In genomic region chr3:79184226-79184625, GRCh38 we compare ENCODE assay signal across 18 cellular contexts.
A peak's percentile ranks its signal among the peaks of the same experiment; 100 is the strongest.
DNase-seq lines count a peak whose midpoint lies in the region; ATAC-seq, FAIRE-seq and TF ChIP-seq lines count a peak whose summit lies in the region.
"Had no signal": no experiment of that assay in that cellular context is flagged by ENCODE, and none has a peak within 500 bp of the region (broad histone marks: within the 10 kb centered on the region; RNA-seq: fewer than 3 reads in every experiment).

No MANE protein-coding gene starts in this region.

- H4K20me1 ChIP-seq in GM23338 (replicated peaks; ENCODE audit: insufficient read depth) (no peaks in the 10 kb centered on the region), H1 (replicated peaks in 1 of 2; ENCODE audit: control insufficient read depth in 1 of 2, insufficient read depth in 2 of 2, low read length in 2 of 2) (no peaks in the 10 kb centered on the region)

- H3K9me3 ChIP-seq in HAP-1 (no peaks in the 10 kb centered on the region), H1 (ENCODE audit: insufficient read depth in 2 of 2, low read depth in 1 of 2, low read length in 1 of 2) (no peaks in the 10 kb centered on the region), left ventricle myocardium inferior (replicated peaks) (no peaks in the 10 kb centered on the region)
- H3K9me3 ChIP-seq: A549, BE2C had no signal

- H3K36me3 Mint-ChIP-seq in GM23338 (ENCODE audit: low read depth) (no peaks in the 10 kb centered on the region), nephron (ENCODE audit: low read depth) (no peaks in the 10 kb centered on the region)
- H3K36me3 Mint-ChIP-seq: CD4-positive, alpha-beta memory T cell; IgD-negative memory B cell had no signal

- intact Hi-C loops in left ventricle myocardium inferior (cut with micrococcal nuclease) = no loop called here

- no peak for TF ChIP-seq POLR2A in H1 (IDR thresholded peaks at IDR 0.05; ENCODE audit: control extremely low read depth in 1 of 2, low read depth in 2 of 2, low read length in 2 of 2)

- no peak overlapping the region for H4K5ac ChIP-seq in H1 (ENCODE audit: insufficient read length, low read depth, low read length)

- H3K79me2 ChIP-seq in GM23338 (replicated peaks; ENCODE audit: insufficient read depth) (no peaks in the 10 kb centered on the region), H1 (ENCODE audit: control insufficient read depth in 1 of 2, insufficient read depth in 2 of 2, low read length in 2 of 2) (no peaks in the 10 kb centered on the region)

- H3K9me3 Mint-ChIP-seq in GM23338 (no peaks in the 10 kb centered on the region), nephron (no peaks in the 10 kb centered on the region)
- H3K9me3 Mint-ChIP-seq: H9 had no signal

- CTCF ChIA-PET in H1 (lab: Charles Lee; ENCODE audit: partially characterized antibody) = interaction anchor here (0.6 to 1.3 kb wide), 3 partner anchors 16 to 646 kb away, joined by 3 read pairs; no protein-coding TSS in a partner anchor

- H3K27me3 ChIP-seq in GM23338 (ENCODE audit: insufficient read depth) (no peaks in the 10 kb centered on the region), HAP-1 (ENCODE audit: low read depth) (no peaks in the 10 kb centered on the region), H1 (replicated peaks in 1 of 4; ENCODE audit: control insufficient read depth in 3 of 4, extremely low read depth in 1 of 4, insufficient read depth in 3 of 4, low read length in 3 of 4) (no peaks in the 10 kb centered on the region), left ventricle myocardium inferior (ENCODE audit: low read depth) (no peaks in the 10 kb centered on the region)
- H3K27me3 ChIP-seq: BE2C had no signal

- in situ Hi-C loops in HAP-1 (cut with MboI; ENCODE audit: low sequenced_read_pairs) = no loop called here
- in situ Hi-C loops in GM13977 (cut with MboI; ENCODE audit: low pct_unique_long_range_greater_than_20kb, low sequenced_read_pairs, unreplicated experiment) = no loop called here

- no peak overlapping the region for H3K4me3 Mint-ChIP-seq in GM23338
- no peak overlapping the region for H3K4me3 Mint-ChIP-seq in nephron
- H3K4me3 Mint-ChIP-seq: CD4-positive, alpha-beta memory T cell; H9; IgD-negative memory B cell had no signal

- H3K27me3 Mint-ChIP-seq in GM23338 (ENCODE audit: insufficient read depth, low read depth, poor library complexity) = no peaks in the 10 kb centered on the region
- H3K27me3 Mint-ChIP-seq in nephron (ENCODE audit: low read depth) = no peaks in the 10 kb centered on the region
- H3K27me3 Mint-ChIP-seq: CD4-positive, alpha-beta memory T cell; IgD-negative memory B cell had no signal

- H3K4ac ChIP-seq in H1 (replicated peaks; ENCODE audit: insufficient read length, low read depth, low read length) = no peak overlapping the region

- TF ChIP-seq CTCF in GM23338 (conservative IDR thresholded peaks at IDR 0.05; ENCODE audit: low read depth in 2 of 2) (no peak), H1 (IDR thresholded peaks at IDR 0.05; ENCODE audit: control extremely low read depth in 1 of 3, insufficient read depth in 1 of 3, low read depth in 1 of 3, low read length in 3 of 3) (no peak), nephron (IDR thresholded peaks at IDR 0.05; ENCODE audit: unreplicated experiment in 3 of 3) (no peak), left ventricle myocardium inferior (IDR thresholded peaks at IDR 0.05; ENCODE audit: borderline replicate concordance) (no peak), GM13977 (IDR thresholded peaks at IDR 0.05; ENCODE audit: extremely low read depth, insufficient read depth, missing control alignments) (no peak)

- H2BK120ac ChIP-seq in H1 (replicated peaks; ENCODE audit: low read depth, low read length) = no peak overlapping the region

- H3K56ac ChIP-seq in H1 (replicated peaks; ENCODE audit: insufficient read length, low read depth, low read length) = no peak overlapping the region

- WGBS in H1 (ENCODE audit: extremely low coverage in 1 of 2, insufficient coverage in 1 of 2, insufficient read length in 1 of 2, insufficient replicate concordance in 2 of 2, low coverage in 1 of 2, low lambda C conversion rate in 2 of 2, missing lambda C conversion rate in 1 of 2), 2 experiments = 64% methylated on average over 4 of the region's 4 CpGs; no CpG with 5 or more reads in 1 of the 2 experiments

- H3K23me2 ChIP-seq in H1 (ENCODE audit: low read depth, low read length) = no peaks in the 10 kb centered on the region

- H3K9ac ChIP-seq in H1 (replicated peaks in 1 of 4; ENCODE audit: extremely low read depth in 1 of 4, low read depth in 3 of 4, low read length in 3 of 4) = no peak overlapping the region
- H3K9ac ChIP-seq: GM23248 had no signal

- H3K14ac ChIP-seq in H1 (ENCODE audit: insufficient read length) = no peak overlapping the region

- H3K4me1 ChIP-seq in GM23338 (ENCODE audit: insufficient read depth) (0 out of 2 replicates have a peak, but pooled peaks cover under 1% of the 10 kb centered on the region), HAP-1 (peaks cover 5% of the 10 kb centered on the region), H1 (replicated peaks in 1 of 4; ENCODE audit: control insufficient read depth in 3 of 4, insufficient read depth in 4 of 4, low read length in 3 of 4) (no peaks in the 10 kb centered on the region; a peak in 1 of 7 replicates), left ventricle myocardium inferior (no peaks in the 10 kb centered on the region)
- H3K4me1 ChIP-seq: A549 had no signal

- ATAC-seq in GM23338 (no peak), HG03460 (IDR thresholded peaks at IDR 0.05; ENCODE audit: unreplicated experiment) (no peak)
- ATAC-seq: A549 had no signal

- no peak for TF ChIP-seq RAD21 in H1 (IDR thresholded peaks at IDR 0.05 in 1 of 2, conservative IDR thresholded peaks at IDR 0.05 in 1 of 2; ENCODE audit: low read depth in 2 of 2, low read length in 2 of 2)

- H2AFZ ChIP-seq in GM23338 = 0 out of 2 replicates have a peak overlapping the region, but pooled peaks have one; percentile 52
- 0 out of 2 replicates have a peak overlapping the region, but pooled peaks have one; percentile 3 for H2AFZ ChIP-seq in H1 (ENCODE audit: low read length)
- H2AFZ ChIP-seq: GM23248 had no signal

- H3F3A ChIP-seq in GM23338 (replicated peaks; ENCODE audit: low read depth) = no peaks in the 10 kb centered on the region

- H3K4me2 ChIP-seq in GM23338 (no peak overlapping the region), H1 (ENCODE audit: insufficient read depth in 1 of 2, low read depth in 2 of 2, low read length in 2 of 2) (no peak overlapping the region)
- H3K4me2 ChIP-seq: A549 had no signal

- H3K18ac ChIP-seq in H1 (ENCODE audit: extremely low read depth, low read length) = no peak overlapping the region

- no peak overlapping the region for H2BK5ac ChIP-seq in H1 (ENCODE audit: low read depth, low read length)

- H3K4me3 ChIP-seq in GM23338 (no peak overlapping the region), HAP-1 (no peak overlapping the region), H1 (ENCODE audit: extremely low read depth in 1 of 4, insufficient read depth in 2 of 4, low read depth in 3 of 4, low read length in 4 of 4) (no peak overlapping the region), left ventricle myocardium inferior (no peak overlapping the region)
- H3K4me3 ChIP-seq: A549, GM23248 had no signal

- no peak overlapping the region; the same call in 1 of the 2 replicates for H3K27ac Mint-ChIP-seq in GM23338
- H3K27ac Mint-ChIP-seq in nephron = peak overlapping the region; percentile 56 to 93 (median 84)
- H3K27ac Mint-ChIP-seq: CD4-positive, alpha-beta memory T cell; H9; IgD-negative memory B cell had no signal

- no peak overlapping the region for H2BK12ac ChIP-seq in H1 (ENCODE audit: low read depth, low read length)

- FAIRE-seq in H1 (lab: Jason Lieb, UNC) = no peak
- FAIRE-seq: A549, GM18507 had no signal

- no peak overlapping the region for H4K91ac ChIP-seq in H1 (replicated peaks; ENCODE audit: insufficient read length, low read length)

- no peak overlapping the region for H3K23ac ChIP-seq in H1 (ENCODE audit: insufficient read length)

- H3K36me3 ChIP-seq in GM23338 (ENCODE audit: insufficient read depth) = no peaks in the 10 kb centered on the region
- no peaks in the 10 kb centered on the region for H3K36me3 ChIP-seq in HAP-1 (replicated peaks)
- no peaks in the 10 kb centered on the region for H3K36me3 ChIP-seq in H1 (ENCODE audit: control insufficient read depth in 2 of 4, insufficient read depth in 4 of 4, low read length in 3 of 4)
- H3K36me3 ChIP-seq in left ventricle myocardium inferior = no peaks in the 10 kb centered on the region
- H3K36me3 ChIP-seq: BE2C had no signal

- H3K27ac ChIP-seq in GM23338 (ENCODE audit: low read depth) (no peak overlapping the region), H1 (ENCODE audit: low read depth, low read length) (no peak overlapping the region), left ventricle myocardium inferior (replicated peaks) (no peak overlapping the region)
- H3K27ac ChIP-seq: A549, C4-2B, GM23248 had no signal

- no peaks in the 10 kb centered on the region for H3K9me2 ChIP-seq in GM23338 (ENCODE audit: insufficient read depth)

- no peak overlapping the region for H2BK20ac ChIP-seq in H1 (ENCODE audit: low read length)

- no peak for TF ChIP-seq EP300 in H1 (IDR thresholded peaks at IDR 0.05; ENCODE audit: borderline replicate concordance in 1 of 2, low read depth in 2 of 2, low read length in 2 of 2)

- DNase-seq in GM23338 (ENCODE audit: low spot score) (no peak), HAP-1 (ENCODE audit: low spot score in 2 of 2) (peak; percentile 13 to 62), H1 (ENCODE audit: low read depth in 1 of 2, low spot score in 2 of 2) (no peak), left ventricle myocardium inferior (no peak), GM13977 (ENCODE audit: low spot score) (no peak)
- no peak for DNase-seq in stimulated activated CD4-positive, alpha-beta T cell treated with anti-CD3 and anti-CD28 coated beads, Interleukin-15, amount 100 ng/mL, for 24 hours
- DNase-seq: CD4-positive, alpha-beta memory T cell; DMS53; GF-D8; GM23248; H9 had no signal

- no peaks in the 10 kb centered on the region for H3K79me1 ChIP-seq in H1 (ENCODE audit: low read depth, low read length)

- no peak overlapping the region for H2BK15ac ChIP-seq in H1 (ENCODE audit: low read length)

- peaks cover 2% of the 10 kb centered on the region; the same call in 2 of the 3 replicates for H3K4me1 Mint-ChIP-seq in GM23338
- H3K4me1 Mint-ChIP-seq in nephron = peaks cover 19% of the 10 kb centered on the region
- H3K4me1 Mint-ChIP-seq: CD4-positive, alpha-beta memory T cell; IgD-negative memory B cell had no signal

- H4K8ac ChIP-seq in H1 (ENCODE audit: extremely low read depth, insufficient read depth, low read length) = no peak overlapping the region

- H2AK5ac ChIP-seq in H1 (ENCODE audit: low read depth, low read length) = no peak overlapping the region

- POLR2A ChIA-PET in H1 (lab: Charles Lee; ENCODE audit: partially characterized antibody) = interaction anchor here (1.3 kb wide), 1 partner anchor 9 kb away, joined by 4 read pairs; no protein-coding TSS in a partner anchor

TF ChIP-seq in H1, 55 proteins besides CTCF, POLR2A, EP300 and RAD21 (continues in another document):
- TF ChIP-seq CHD1 (IDR thresholded peaks at IDR 0.05; ENCODE audit: low read depth, low read length) (no peak), RNF2 (IDR thresholded peaks at IDR 0.05; ENCODE audit: borderline replicate concordance, low read depth, low read length, missing control alignments, poor library complexity, severe bottlenecking) (no peak), SP2 (IDR thresholded peaks at IDR 0.05; ENCODE audit: low read length) (no peak), KDM5A (IDR thresholded peaks at IDR 0.05; ENCODE audit: low read length) (no peak), RFX5 (IDR thresholded peaks at IDR 0.05; ENCODE audit: borderline replicate concordance, low read depth, low read length) (no peak)

Comparison
In these comparisons a context has a peak if more than half of its experiments do, and no peak if none do; other contexts are left out.
1. DNase-seq: peak in HAP-1 (2 of 2); none in GM23338 (single experiment), H1 (0 of 2), stimulated activated CD4-positive, alpha-beta T cell treated with anti-CD3 and anti-CD28 coated beads, Interleukin-15, amount 100 ng/mL, for 24 hours (single experiment), left ventricle myocardium inferior (single experiment) and GM13977 (single experiment).